Comparison of ENCODE assay signal across 30 cellular contexts in genomic region chr5:13470975-13471374, GRCh38.
"Had no signal": no experiment of that assay in that cellular context is flagged by ENCODE, and none has a peak within 500 bp of the region (broad histone marks: within the 10 kb centered on the region; RNA-seq: fewer than 3 reads in every experiment).

No MANE protein-coding gene starts in this region.

- H3K9me3 ChIP-seq: adrenal gland, ascending aorta, body of pancreas, breast epithelium had no signal

- H3K27me3 ChIP-seq: adrenal gland, ascending aorta, body of pancreas, brain microvascular endothelial cell, breast epithelium, cardiac muscle cell had no signal

- DNase-seq: activated effector memory CD4-positive, alpha-beta T cell treated with anti-CD3 and anti-CD28 coated beads, Interleukin-2, amount 50 U/mL, for 16 hours; activated effector memory CD4-positive, alpha-beta T cell treated with Interleukin-2 at 50 U/mL for 16 hours; activated gamma-delta T cell; activated gamma-delta T cell treated with Interleukin-2 at 50 U/mL for 16 hours; activated naive CD4-positive, alpha-beta T cell; activated naive CD4-positive, alpha-beta T cell treated with anti-CD3 and anti-CD28 coated beads for 36 hours; activated naive CD4-positive, alpha-beta T cell treated with anti-CD3 and anti-CD28 coated beads, Interleukin-2, amount 10 ng/mL, durations not matched to agents 7 days and 5 days; activated naive CD4-positive, alpha-beta T cell treated with anti-CD3 and anti-CD28 coated beads, Interleukin-2, amount 50 U/mL, for 16 hours; activated naive CD4-positive, alpha-beta T cell treated with Interleukin-2 at 50 U/mL for 16 hours; activated naive CD8-positive, alpha-beta T cell treated with anti-CD3 and anti-CD28 coated beads for 36 hours; activated naive CD8-positive, alpha-beta T cell treated with anti-CD3 and anti-CD28 coated beads, Interleukin-2, amount 10 ng/mL, durations not matched to agents 7 days and 5 days; activated naive CD8-positive, alpha-beta T cell treated with anti-CD3 and anti-CD28 coated beads, Interleukin-2, amount 50 U/mL, for 24 hours; activated T-cell treated with anti-CD3 and anti-CD28 coated beads, Interleukin-2, amount 50 U/mL, for 1 hour; activated T-cell treated with anti-CD3 and anti-CD28 coated beads, Interleukin-2, amount 50 U/mL, for 24 hours; activated T-cell treated with anti-CD3 and anti-CD28 coated beads, Interleukin-2, amount 50 U/mL, for 4 hours; activated T-cell treated with anti-CD3 and anti-CD28 coated beads, Interleukin-2, amount 50 U/mL, for 48 hours; activated T-cell treated with anti-CD3 and anti-CD28 coated beads, Interleukin-2, amount 50 U/mL, for 72 hours; adrenal gland; amniotic stem cell; amygdala; anterior cingulate cortex; aorta; body of pancreas; brain microvascular endothelial cell; caudate nucleus; central memory CD4-positive, alpha-beta T cell; cerebellar nuclear complex had no signal

- H3K36me3 ChIP-seq: adrenal gland, ascending aorta, brain microvascular endothelial cell, breast epithelium, cardiac muscle cell had no signal

- H3K27ac ChIP-seq: adrenal gland, ascending aorta, body of pancreas, brain microvascular endothelial cell, breast epithelium, cardiac muscle cell had no signal

- H3K4me3 ChIP-seq: adrenal gland, ascending aorta, body of pancreas, breast epithelium, cardiac muscle cell had no signal
